In genomic region chr14:75658957-75659356, GRCh38 we compare ENCODE assay signal across 26 cellular contexts. TPM values are rescaled to one million over a fixed set of nuclear protein-coding genes. Genes with fewer than 3 reads are reported as not detected.
DNase-seq lines count a peak whose midpoint lies in the region; ATAC-seq and TF ChIP-seq lines count a peak whose summit lies in the region.
"Had no signal": no experiment of that assay in that cellular context is flagged by ENCODE, and none has a peak within 500 bp of the region (broad histone marks: within the 10 kb centered on the region; RNA-seq: fewer than 3 reads in every experiment).

No MANE protein-coding gene starts in this region.

- ATAC-seq in activated T-cell treated with anti-CD3 and anti-CD28 coated beads, Interleukin-2, amount 50 U/mL, for 72 hours (replicated peaks in 1 of 2) = no peak
- ATAC-seq in central memory CD8-positive, alpha-beta T cell (replicated peaks; ENCODE audit: extremely low read depth, poor library complexity, severe bottlenecking) = no peak
- no peak for ATAC-seq in gastrocnemius medialis
- ATAC-seq in effector memory CD8-positive, alpha-beta T cell (replicated peaks) = no peak
- ATAC-seq: foreskin keratinocyte, left lung had no signal

- no peaks in the 10 kb centered on the region for H3K27me3 Mint-ChIP-seq in activated T-cell treated with anti-CD3 and anti-CD28 coated beads, Interleukin-2, amount 50 U/mL, for 72 hours (ENCODE audit: low read depth)
- H3K27me3 Mint-ChIP-seq in central memory CD8-positive, alpha-beta T cell = no peaks in the 10 kb centered on the region
- no peaks in the 10 kb centered on the region for H3K27me3 Mint-ChIP-seq in effector memory CD8-positive, alpha-beta T cell

- no peaks in the 10 kb centered on the region for H3K9me2 ChIP-seq in Karpas-422 (replicated peaks; ENCODE audit: insufficient read depth, low read length)

- H3K79me2 ChIP-seq in Karpas-422 (ENCODE audit: low read length) = peaks cover 58% of the 10 kb centered on the region

- no peaks in the 10 kb centered on the region for H3K36me3 Mint-ChIP-seq in activated T-cell treated with anti-CD3 and anti-CD28 coated beads, Interleukin-2, amount 50 U/mL, for 72 hours (ENCODE audit: insufficient read depth in 2 of 2)
- H3K36me3 Mint-ChIP-seq in central memory CD8-positive, alpha-beta T cell (ENCODE audit: insufficient read depth) = peaks cover 23% of the 10 kb centered on the region
- peaks cover 25% of the 10 kb centered on the region for H3K36me3 Mint-ChIP-seq in effector memory CD8-positive, alpha-beta T cell (ENCODE audit: insufficient read depth)

- no peaks in the 10 kb centered on the region for H3K9me3 Mint-ChIP-seq in activated T-cell treated with anti-CD3 and anti-CD28 coated beads, Interleukin-2, amount 50 U/mL, for 72 hours
- H3K9me3 Mint-ChIP-seq in central memory CD8-positive, alpha-beta T cell = no peaks in the 10 kb centered on the region
- H3K9me3 Mint-ChIP-seq in effector memory CD8-positive, alpha-beta T cell = no peaks in the 10 kb centered on the region
- H3K9me3 Mint-ChIP-seq: activated naive CD4-positive, alpha-beta T cell treated with anti-CD3 and anti-CD28 coated beads for 36 hours; immature natural killer cell had no signal

- H3K4me1 Mint-ChIP-seq in activated T-cell treated with anti-CD3 and anti-CD28 coated beads, Interleukin-2, amount 50 U/mL, for 72 hours (ENCODE audit: low read depth) = peaks cover 24% of the 10 kb centered on the region
- peaks cover 28% of the 10 kb centered on the region for H3K4me1 Mint-ChIP-seq in central memory CD8-positive, alpha-beta T cell
- peaks cover 17 to 26% of the 10 kb centered on the region in 2 donors for H3K4me1 Mint-ChIP-seq in effector memory CD8-positive, alpha-beta T cell (ENCODE audit: low read depth in 2 of 2)

- no peaks in the 10 kb centered on the region for H4K20me1 ChIP-seq in Karpas-422 (ENCODE audit: insufficient read depth, low read depth, low read length)

- H3K27me3 ChIP-seq in Karpas-422 (ENCODE audit: low read length) = no peaks in the 10 kb centered on the region
- H3K27me3 ChIP-seq in gastrocnemius medialis = no peaks in the 10 kb centered on the region
- H3K27me3 ChIP-seq: foreskin keratinocyte, left lung, neutrophil had no signal

- H3K4me3 ChIP-seq in Karpas-422 (ENCODE audit: low read length) (no peak overlapping the region), gastrocnemius medialis (no peak overlapping the region)

- no peak for DNase-seq in activated T-cell treated with anti-CD3 and anti-CD28 coated beads, Interleukin-2, amount 50 U/mL, for 72 hours
- no peak for DNase-seq in activated T-cell treated with anti-CD3 and anti-CD28 coated beads, Interleukin-2, amount 50 U/mL, for 1 hour
- no peak for DNase-seq in Karpas-422
- no peak for DNase-seq in central memory CD8-positive, alpha-beta T cell (ENCODE audit: low spot score in 2 of 2)
- DNase-seq in gastrocnemius medialis = no peak
- no peak for DNase-seq in NCI-H2107 (lab: John Stamatoyannopoulos, UW)
- no peak for DNase-seq in NCI-H2171 (lab: John Stamatoyannopoulos, UW)
- no peak for DNase-seq in effector memory CD8-positive, alpha-beta T cell
- DNase-seq: ACHN; activated CD4-positive, alpha-beta T cell treated with anti-CD3 and anti-CD28 coated beads, Interleukin-2, amount 50 U/mL, for 1 hour; activated naive CD4-positive, alpha-beta T cell treated with anti-CD3 and anti-CD28 coated beads for 36 hours; activated T-cell treated with anti-CD3 and anti-CD28 coated beads for 4 hours; C1 segment of cervical spinal cord; DMS153; foreskin keratinocyte; GDM1; HCEC 1CT; immature natural killer cell; KG1; left lung; NCI-H1092; NCI-H1930; NCI-H446; SHP77 had no signal

- intact Hi-C loops in gastrocnemius medialis (cut with DNase I; ENCODE audit: low total_unique reads) = no loop called here

- H3K36me3 ChIP-seq in Karpas-422 (ENCODE audit: insufficient read depth, low read length) (peaks cover 5% of the 10 kb centered on the region; the same call in 1 of the 2 replicates), gastrocnemius medialis (no peaks in the 10 kb centered on the region)
- H3K36me3 ChIP-seq: prostate gland had no signal

- H3K27ac Mint-ChIP-seq in activated T-cell treated with anti-CD3 and anti-CD28 coated beads, Interleukin-2, amount 50 U/mL, for 72 hours = peak overlapping the region; percentile 15
- peak overlapping the region; percentile 68 for H3K27ac Mint-ChIP-seq in central memory CD8-positive, alpha-beta T cell (ENCODE audit: low read depth)
- H3K27ac Mint-ChIP-seq in effector memory CD8-positive, alpha-beta T cell = no peak overlapping the region

- in situ Hi-C loops in gastrocnemius medialis (cut with MboI; ENCODE audit: low sequenced_read_pairs in 4 of 4) = no loop called here

- H3K9me3 ChIP-seq in Karpas-422 (ENCODE audit: low read length) (no peaks in the 10 kb centered on the region), gastrocnemius medialis (no peaks in the 10 kb centered on the region)
- H3K9me3 ChIP-seq: left lung, neutrophil, prostate gland had no signal

- H3K27ac ChIP-seq in Karpas-422 (ENCODE audit: low read length) = no peak overlapping the region
- H3K27ac ChIP-seq in gastrocnemius medialis = peak overlapping the region in 3 of 4 donors; percentile 70 to 76 (median 71)
- H3K27ac ChIP-seq: foreskin keratinocyte, neutrophil had no signal

- TF ChIP-seq CTCF in gastrocnemius medialis (IDR thresholded peaks at IDR 0.05 in 4 of 5, conservative IDR thresholded peaks at IDR 0.05 in 1 of 5) = no peak

- peak overlapping the region; percentile 83 for H3K4me2 ChIP-seq in Karpas-422 (ENCODE audit: low read depth, low read length, poor library complexity, severe bottlenecking)

- H2AFZ ChIP-seq in Karpas-422 (ENCODE audit: low read length) = no peak overlapping the region

- TF ChIP-seq POLR2A in gastrocnemius medialis (IDR thresholded peaks at IDR 0.05) = no peak

- H3K9ac ChIP-seq in Karpas-422 (ENCODE audit: low read length) = no peak overlapping the region

- no peak overlapping the region for H3K4me3 Mint-ChIP-seq in activated T-cell treated with anti-CD3 and anti-CD28 coated beads, Interleukin-2, amount 50 U/mL, for 72 hours
- H3K4me3 Mint-ChIP-seq in central memory CD8-positive, alpha-beta T cell = no peak overlapping the region
- no peak overlapping the region for H3K4me3 Mint-ChIP-seq in effector memory CD8-positive, alpha-beta T cell

- H3K4me1 ChIP-seq in Karpas-422 (ENCODE audit: low read length) (peaks cover 30% of the 10 kb centered on the region), gastrocnemius medialis (peaks cover 28 to 58% of the 10 kb centered on the region in 2 donors)
- H3K4me1 ChIP-seq: prostate gland had no signal

RNA-seq across cellular contexts. Expression of gene ERG28, which starts 1.7 kb away (rescaled TPM):
- 10 to 100 TPM; 14.5 to 15.5 TPM for total RNA-seq in activated T-cell treated with anti-CD3 and anti-CD28 coated beads, Interleukin-2, amount 50 U/mL, for 72 hours
- total RNA-seq in Karpas-422 (2014; rRNA removed; shearing (Covaris generic); ENCODE audit: low replicate concordance) = 19.1 and 48.8 TPM in 2 replicates
- total RNA-seq in gastrocnemius medialis = 1 to 10 TPM; 3.7 to 6.4 (median 4.7) TPM

RNA-seq across cellular contexts. Expression of gene TTLL5, which starts 2.1 kb away (rescaled TPM):
- total RNA-seq in activated T-cell treated with anti-CD3 and anti-CD28 coated beads, Interleukin-2, amount 50 U/mL, for 72 hours = 10 to 100 TPM; 14.6 to 15.3 TPM
- 28.6 and 53.7 TPM in 2 replicates for total RNA-seq in Karpas-422 (2014; rRNA removed; shearing (Covaris generic); ENCODE audit: low replicate concordance)
- total RNA-seq in gastrocnemius medialis = 10 to 100 TPM in 3 of 4 donors, 1 to 10 TPM in 1; 9.1 to 36.0 (median 16.4) TPM

Comparison
In these comparisons a context has a peak if more than half of its experiments do, and no peak if none do; other contexts are left out.
1. H3K27ac Mint-ChIP-seq: peak in activated T-cell treated with anti-CD3 and anti-CD28 coated beads, Interleukin-2, amount 50 U/mL, for 72 hours (single experiment) and central memory CD8-positive, alpha-beta T cell (single experiment); none in effector memory CD8-positive, alpha-beta T cell (0 of 2).